In the genomic region with DNA sequence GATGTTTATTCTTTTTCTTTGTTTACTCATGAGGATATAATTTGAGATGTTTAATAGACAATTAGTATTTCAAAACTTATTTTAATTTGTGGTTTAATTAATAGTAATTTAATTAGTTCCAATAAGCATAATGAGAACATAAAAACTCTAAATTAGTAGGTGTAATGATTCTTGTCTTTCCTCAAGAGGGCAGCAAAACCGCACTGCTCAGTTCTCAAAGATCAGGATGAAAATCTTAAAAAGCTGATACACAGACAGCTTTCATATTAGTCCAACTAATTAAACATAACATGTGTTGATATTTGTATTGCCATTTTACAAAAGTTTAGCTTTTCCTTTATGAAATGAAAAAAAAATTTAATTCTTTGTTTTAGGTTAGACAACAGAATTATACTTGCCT, we compare ENCODE assay signal across 7 cellular contexts.
DNase-seq lines count a peak whose midpoint lies in the region; ATAC-seq and TF ChIP-seq lines count a peak whose summit lies in the region.

No MANE protein-coding gene starts in this region.

- H3K9me3 Mint-ChIP-seq in GM23338 = peaks cover 9% of the 10 kb centered on the region; the same call in 2 of the 3 replicates
- no peaks in the 10 kb centered on the region for H3K9me3 Mint-ChIP-seq in effector memory CD8-positive, alpha-beta T cell

- H3K4me1 Mint-ChIP-seq in GM23338 = peaks cover 4% of the 10 kb centered on the region
- peaks cover 0 to 4% of the 10 kb centered on the region in 2 donors for H3K4me1 Mint-ChIP-seq in effector memory CD8-positive, alpha-beta T cell (ENCODE audit: low read depth in 2 of 2)

- peak; percentile 43 for DNase-seq in GM23338 (ENCODE audit: low spot score)
- DNase-seq in NCI-H460 (ENCODE audit: extremely low read depth, low read depth) = peak; percentile 5
- peak; percentile 26 for DNase-seq in dermis blood vessel endothelial cell
- no peak for DNase-seq in psoas muscle
- DNase-seq in effector memory CD8-positive, alpha-beta T cell = no peak

- no peak overlapping the region for H3K4me3 ChIP-seq in GM23338
- no peak overlapping the region for H3K4me3 ChIP-seq in psoas muscle

- H3F3A ChIP-seq in GM23338 (replicated peaks; ENCODE audit: low read depth) = no peaks in the 10 kb centered on the region

- peaks cover 4% of the 10 kb centered on the region; the same call in 1 of the 3 replicates for H3K36me3 Mint-ChIP-seq in GM23338 (ENCODE audit: low read depth)
- H3K36me3 Mint-ChIP-seq in effector memory CD8-positive, alpha-beta T cell (ENCODE audit: insufficient read depth) = peaks cover 2% of the 10 kb centered on the region

- H3K27me3 Mint-ChIP-seq in GM23338 (ENCODE audit: insufficient read depth, low read depth, poor library complexity) = peaks cover 2% of the 10 kb centered on the region
- no peaks in the 10 kb centered on the region for H3K27me3 Mint-ChIP-seq in effector memory CD8-positive, alpha-beta T cell

- no peak overlapping the region for H2AFZ ChIP-seq in GM23338

- H3K36me3 ChIP-seq in GM23338 (ENCODE audit: insufficient read depth) (no peaks in the 10 kb centered on the region), psoas muscle (ENCODE audit: insufficient read depth in 1 of 2, low read depth in 1 of 2) (no peaks in the 10 kb centered on the region)

- 41 to 62% (median 50%) methylated on average over 1 of the region's 1 CpG for WGBS in psoas muscle, 3 donors

- ATAC-seq in GM23338 (no peak; the same call in 2 of the 3 replicates), psoas muscle (no peak), HG02870 (IDR thresholded peaks at IDR 0.05; ENCODE audit: unreplicated experiment) (no peak), GM19397 (IDR thresholded peaks at IDR 0.05; ENCODE audit: unreplicated experiment) (no peak)
- no peak for ATAC-seq in effector memory CD8-positive, alpha-beta T cell (replicated peaks)

- no peak overlapping the region for H3K4me3 Mint-ChIP-seq in GM23338
- H3K4me3 Mint-ChIP-seq in effector memory CD8-positive, alpha-beta T cell = no peak overlapping the region

- H3K9me2 ChIP-seq in GM23338 (ENCODE audit: insufficient read depth) = no peaks in the 10 kb centered on the region

- H3K4me2 ChIP-seq in GM23338 = no peak overlapping the region

- H3K9me3 ChIP-seq in psoas muscle = no peaks in the 10 kb centered on the region

- no peaks in the 10 kb centered on the region for H3K79me2 ChIP-seq in GM23338 (replicated peaks; ENCODE audit: insufficient read depth)

- H3K27me3 ChIP-seq in GM23338 (ENCODE audit: insufficient read depth) (no peaks in the 10 kb centered on the region), psoas muscle (ENCODE audit: insufficient read depth in 3 of 3, low read length in 2 of 3) (no peaks in the 10 kb centered on the region)

- H3K27ac Mint-ChIP-seq in GM23338 = no peak overlapping the region
- H3K27ac Mint-ChIP-seq in effector memory CD8-positive, alpha-beta T cell = no peak overlapping the region

- TF ChIP-seq CTCF in GM23338 (conservative IDR thresholded peaks at IDR 0.05; ENCODE audit: low read depth in 2 of 2) (peak; percentile 59 to 76), psoas muscle (IDR thresholded peaks at IDR 0.05) (peak; percentile 34)

- no peaks in the 10 kb centered on the region for H4K20me1 ChIP-seq in GM23338 (replicated peaks; ENCODE audit: insufficient read depth)

- H3K4me1 ChIP-seq in GM23338 (ENCODE audit: insufficient read depth) (no peaks in the 10 kb centered on the region), psoas muscle (no peaks in the 10 kb centered on the region)

- intact Hi-C loops in psoas muscle (cut with DNase I) = loop anchor here (2.0 to 10.0 kb wide), 2 partner anchors 247 to 541 kb away; no protein-coding TSS in a partner anchor

- no peak overlapping the region for H3K27ac ChIP-seq in GM23338 (ENCODE audit: low read depth)
- H3K27ac ChIP-seq in psoas muscle = no peak overlapping the region

TF ChIP-seq in GM23338, 12 proteins besides CTCF, POLR2A, EP300 and RAD21:
- TF ChIP-seq, protein P1, sequence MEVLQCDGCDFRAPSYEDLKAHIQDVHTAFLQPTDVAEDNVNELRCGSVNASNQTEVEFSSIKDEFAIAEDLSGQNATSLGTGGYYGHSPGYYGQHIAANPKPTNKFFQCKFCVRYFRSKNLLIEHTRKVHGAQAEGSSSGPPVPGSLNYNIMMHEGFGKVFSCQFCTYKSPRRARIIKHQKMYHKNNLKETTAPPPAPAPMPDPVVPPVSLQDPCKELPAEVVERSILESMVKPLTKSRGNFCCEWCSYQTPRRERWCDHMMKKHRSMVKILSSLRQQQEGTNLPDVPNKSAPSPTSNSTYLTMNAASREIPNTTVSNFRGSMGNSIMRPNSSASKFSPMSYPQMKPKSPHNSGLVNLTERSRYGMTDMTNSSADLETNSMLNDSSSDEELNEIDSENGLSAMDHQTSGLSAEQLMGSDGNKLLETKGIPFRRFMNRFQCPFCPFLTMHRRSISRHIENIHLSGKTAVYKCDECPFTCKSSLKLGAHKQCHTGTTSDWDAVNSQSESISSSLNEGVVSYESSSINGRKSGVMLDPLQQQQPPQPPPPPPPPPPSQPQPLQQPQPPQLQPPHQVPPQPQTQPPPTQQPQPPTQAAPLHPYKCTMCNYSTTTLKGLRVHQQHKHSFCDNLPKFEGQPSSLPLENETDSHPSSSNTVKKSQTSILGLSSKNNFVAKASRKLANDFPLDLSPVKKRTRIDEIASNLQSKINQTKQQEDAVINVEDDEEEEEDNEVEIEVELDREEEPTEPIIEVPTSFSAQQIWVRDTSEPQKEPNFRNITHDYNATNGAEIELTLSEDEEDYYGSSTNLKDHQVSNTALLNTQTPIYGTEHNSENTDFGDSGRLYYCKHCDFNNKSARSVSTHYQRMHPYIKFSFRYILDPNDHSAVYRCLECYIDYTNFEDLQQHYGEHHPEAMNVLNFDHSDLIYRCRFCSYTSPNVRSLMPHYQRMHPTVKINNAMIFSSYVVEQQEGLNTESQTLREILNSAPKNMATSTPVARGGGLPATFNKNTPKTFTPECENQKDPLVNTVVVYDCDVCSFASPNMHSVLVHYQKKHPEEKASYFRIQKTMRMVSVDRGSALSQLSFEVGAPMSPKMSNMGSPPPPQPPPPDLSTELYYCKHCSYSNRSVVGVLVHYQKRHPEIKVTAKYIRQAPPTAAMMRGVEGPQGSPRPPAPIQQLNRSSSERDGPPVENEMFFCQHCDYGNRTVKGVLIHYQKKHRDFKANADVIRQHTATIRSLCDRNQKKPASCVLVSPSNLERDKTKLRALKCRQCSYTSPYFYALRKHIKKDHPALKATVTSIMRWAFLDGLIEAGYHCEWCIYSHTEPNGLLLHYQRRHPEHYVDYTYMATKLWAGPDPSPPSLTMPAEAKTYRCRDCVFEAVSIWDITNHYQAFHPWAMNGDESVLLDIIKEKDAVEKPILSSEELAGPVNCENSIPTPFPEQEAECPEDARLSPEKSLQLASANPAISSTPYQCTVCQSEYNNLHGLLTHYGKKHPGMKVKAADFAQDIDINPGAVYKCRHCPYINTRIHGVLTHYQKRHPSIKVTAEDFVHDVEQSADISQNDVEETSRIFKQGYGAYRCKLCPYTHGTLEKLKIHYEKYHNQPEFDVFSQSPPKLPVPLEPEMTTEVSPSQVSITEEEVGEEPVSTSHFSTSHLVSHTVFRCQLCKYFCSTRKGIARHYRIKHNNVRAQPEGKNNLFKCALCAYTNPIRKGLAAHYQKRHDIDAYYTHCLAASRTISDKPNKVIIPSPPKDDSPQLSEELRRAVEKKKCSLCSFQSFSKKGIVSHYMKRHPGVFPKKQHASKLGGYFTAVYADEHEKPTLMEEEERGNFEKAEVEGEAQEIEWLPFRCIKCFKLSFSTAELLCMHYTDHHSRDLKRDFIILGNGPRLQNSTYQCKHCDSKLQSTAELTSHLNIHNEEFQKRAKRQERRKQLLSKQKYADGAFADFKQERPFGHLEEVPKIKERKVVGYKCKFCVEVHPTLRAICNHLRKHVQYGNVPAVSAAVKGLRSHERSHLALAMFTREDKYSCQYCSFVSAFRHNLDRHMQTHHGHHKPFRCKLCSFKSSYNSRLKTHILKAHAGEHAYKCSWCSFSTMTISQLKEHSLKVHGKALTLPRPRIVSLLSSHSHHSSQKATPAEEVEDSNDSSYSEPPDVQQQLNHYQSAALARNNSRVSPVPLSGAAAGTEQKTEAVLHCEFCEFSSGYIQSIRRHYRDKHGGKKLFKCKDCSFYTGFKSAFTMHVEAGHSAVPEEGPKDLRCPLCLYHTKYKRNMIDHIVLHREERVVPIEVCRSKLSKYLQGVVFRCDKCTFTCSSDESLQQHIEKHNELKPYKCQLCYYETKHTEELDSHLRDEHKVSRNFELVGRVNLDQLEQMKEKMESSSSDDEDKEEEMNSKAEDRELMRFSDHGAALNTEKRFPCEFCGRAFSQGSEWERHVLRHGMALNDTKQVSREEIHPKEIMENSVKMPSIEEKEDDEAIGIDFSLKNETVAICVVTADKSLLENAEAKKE (CRISPR knock-in tag; IDR thresholded peaks at IDR 0.05) = no peak

Comparison
In these comparisons a context has a peak if more than half of its experiments do, and no peak if none do; other contexts are left out.
1. DNase-seq: peak in GM23338 (single experiment), NCI-H460 (single experiment) and dermis blood vessel endothelial cell (single experiment); none in psoas muscle (0 of 2) and effector memory CD8-positive, alpha-beta T cell (0 of 3).